In the genomic region with DNA sequence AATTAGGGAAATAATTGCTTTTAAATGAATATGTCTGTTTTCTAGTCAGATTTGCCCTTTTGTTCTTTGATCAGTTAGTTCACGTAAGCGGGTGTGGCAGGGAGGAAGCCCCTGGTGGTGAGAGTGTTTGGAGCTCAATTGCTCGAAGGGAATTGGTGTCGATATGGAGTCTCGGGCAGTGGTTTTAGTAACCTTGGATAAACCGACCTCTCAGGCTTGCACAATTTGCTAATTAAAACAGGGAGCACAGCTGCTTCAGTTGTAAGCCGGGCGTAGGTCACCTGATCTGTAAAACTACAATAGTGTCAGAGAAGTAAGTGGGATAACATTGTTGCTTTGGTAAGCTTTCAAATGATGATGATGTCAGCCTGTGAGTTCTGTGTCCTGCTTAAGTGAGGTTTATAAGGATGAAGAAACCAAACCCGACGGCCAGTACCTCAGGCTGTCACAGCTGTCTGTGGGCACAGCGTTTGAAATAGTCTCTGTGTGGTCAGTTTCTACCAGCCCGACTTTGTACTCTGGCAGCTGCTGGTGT, we compare ENCODE assay signal across 11 cellular contexts. TPM values are rescaled to one million over a fixed set of nuclear protein-coding genes. Genes with fewer than 3 reads are reported as not detected.
DNase-seq lines count a peak whose midpoint lies in the region; ATAC-seq and TF ChIP-seq lines count a peak whose summit lies in the region.
"Had no signal": no experiment of that assay in that cellular context is flagged by ENCODE, and none has a peak within 500 bp of the region (broad histone marks: within the 10 kb centered on the region; RNA-seq: fewer than 3 reads in every experiment).

No MANE protein-coding gene starts in this region.

- H3K4me3 ChIP-seq in AG10803 (ENCODE audit: low read length) (no peak overlapping the region), colonic mucosa (no peak overlapping the region)

- peak overlapping the region; percentile 84 for H3K27ac ChIP-seq in colonic mucosa

- POLR2A ChIA-PET in activated CD4-positive, alpha-beta T cell treated with anti-CD3 and anti-CD28 coated beads for 36 hours (lab: Charles Lee) = no interaction called here

- peak overlapping the region in 1 of 2 donors; percentile 61 for H3K9ac ChIP-seq in colonic mucosa (ENCODE audit: low read depth in 2 of 2, low read length in 2 of 2)

- intact Hi-C loops in colonic mucosa (cut with DNase I) = no loop called here
- intact Hi-C loops in activated CD4-positive, alpha-beta T cell treated with anti-CD3 and anti-CD28 coated beads for 36 hours (cut with DNase I, micrococcal nuclease) = no loop called here

- no peaks in the 10 kb centered on the region for H3K36me3 ChIP-seq in colonic mucosa

- peaks cover 5% of the 10 kb centered on the region for H3K36me3 Mint-ChIP-seq in mesothelial cell of epicardium
- H3K36me3 Mint-ChIP-seq in activated CD4-positive, alpha-beta T cell treated with anti-CD3 and anti-CD28 coated beads for 36 hours (ENCODE audit: low read depth) = peaks cover 7% of the 10 kb centered on the region

- DNase-seq in AG10803 (ENCODE audit: low read depth) (peak; percentile 53), NCI-H1694 (lab: John Stamatoyannopoulos, UW) (peak; percentile 41), colonic mucosa (no peak), mesothelial cell of epicardium (ENCODE audit: low spot score in 2 of 2, unreplicated experiment in 2 of 2) (no peak), NCI-H446 treated with DMSO at 0.1 percent for 48 hours (lab: John Stamatoyannopoulos, UW) (no peak), AG08396 (ENCODE audit: low spot score) (no peak)
- DNase-seq in activated CD4-positive, alpha-beta T cell treated with anti-CD3 and anti-CD28 coated beads for 36 hours = no peak
- DNase-seq: activated effector memory CD4-positive, alpha-beta T cell treated with Interleukin-2 at 50 U/mL for 16 hours; CD4-positive, alpha-beta T cell; T-cell had no signal

- H3K4me1 ChIP-seq in colonic mucosa = peaks cover 8% of the 10 kb centered on the region

- no peaks in the 10 kb centered on the region for H3K9me3 ChIP-seq in colonic mucosa

- ATAC-seq in activated CD4-positive, alpha-beta T cell treated with anti-CD3 and anti-CD28 coated beads for 36 hours = no peak
- no peak for ATAC-seq in HG03565 (IDR thresholded peaks at IDR 0.05; ENCODE audit: unreplicated experiment)
- ATAC-seq: T-cell had no signal

- H3K27me3 Mint-ChIP-seq in mesothelial cell of epicardium (ENCODE audit: low read depth) = no peaks in the 10 kb centered on the region
- no peaks in the 10 kb centered on the region for H3K27me3 Mint-ChIP-seq in activated CD4-positive, alpha-beta T cell treated with anti-CD3 and anti-CD28 coated beads for 36 hours
- H3K27me3 Mint-ChIP-seq: CD4-positive, alpha-beta T cell; T-cell had no signal

- TF ChIP-seq CTCF in AG10803 (conservative IDR thresholded peaks at IDR 0.05; ENCODE audit: low read length) (peak; percentile 32), colonic mucosa (IDR thresholded peaks at IDR 0.05) (no peak), mesothelial cell of epicardium (IDR thresholded peaks at IDR 0.05; ENCODE audit: unreplicated experiment) (no peak)

- H3K4me1 Mint-ChIP-seq in mesothelial cell of epicardium = peaks cover 46% of the 10 kb centered on the region
- no peaks in the 10 kb centered on the region for H3K4me1 Mint-ChIP-seq in activated CD4-positive, alpha-beta T cell treated with anti-CD3 and anti-CD28 coated beads for 36 hours

- peak overlapping the region; percentile 83 for H3K27ac Mint-ChIP-seq in mesothelial cell of epicardium
- H3K27ac Mint-ChIP-seq in activated CD4-positive, alpha-beta T cell treated with anti-CD3 and anti-CD28 coated beads for 36 hours = no peak overlapping the region
- H3K27ac Mint-ChIP-seq: CD4-positive, alpha-beta T cell had no signal

- H3K4me3 Mint-ChIP-seq in mesothelial cell of epicardium = no peak overlapping the region
- no peak overlapping the region for H3K4me3 Mint-ChIP-seq in activated CD4-positive, alpha-beta T cell treated with anti-CD3 and anti-CD28 coated beads for 36 hours
- H3K4me3 Mint-ChIP-seq: CD4-positive, alpha-beta T cell; T-cell had no signal

- no peaks in the 10 kb centered on the region for H3K27me3 ChIP-seq in colonic mucosa

- CTCF ChIA-PET in activated CD4-positive, alpha-beta T cell treated with anti-CD3 and anti-CD28 coated beads for 36 hours (lab: Charles Lee) = interaction anchor here (0.6 kb wide), 1 partner anchor 247 kb away, joined by 3 read pairs; no protein-coding TSS in a partner anchor

- no peaks in the 10 kb centered on the region for H3K9me3 Mint-ChIP-seq in mesothelial cell of epicardium
- no peaks in the 10 kb centered on the region for H3K9me3 Mint-ChIP-seq in activated CD4-positive, alpha-beta T cell treated with anti-CD3 and anti-CD28 coated beads for 36 hours (ENCODE audit: low read depth)
- H3K9me3 Mint-ChIP-seq: CD4-positive, alpha-beta T cell; T-cell had no signal

RNA-seq across cellular contexts. Expression of gene ZNF750, which starts 2.9 kb away (rescaled TPM):
- not detected for total RNA-seq in colonic mucosa
- 1.8 to 2.6 TPM (median 2.3 TPM) in 3 replicates for total RNA-seq in mesothelial cell of epicardium
- not detected for total RNA-seq in activated CD4-positive, alpha-beta T cell treated with anti-CD3 and anti-CD28 coated beads for 36 hours
- total RNA-seq: CD4-positive, alpha-beta T cell; T-cell had no signal

Comparison
In these comparisons a context has a peak if more than half of its experiments do, and no peak if none do; other contexts are left out.
1. DNase-seq: peak in AG10803 (single experiment) and NCI-H1694 (single experiment); none in colonic mucosa (single experiment), mesothelial cell of epicardium (0 of 2), NCI-H446 treated with DMSO at 0.1 percent for 48 hours (single experiment), activated CD4-positive, alpha-beta T cell treated with anti-CD3 and anti-CD28 coated beads for 36 hours (single experiment) and AG08396 (single experiment).